29 cellular contexts compared by ENCODE assay signal in the genomic region with DNA sequence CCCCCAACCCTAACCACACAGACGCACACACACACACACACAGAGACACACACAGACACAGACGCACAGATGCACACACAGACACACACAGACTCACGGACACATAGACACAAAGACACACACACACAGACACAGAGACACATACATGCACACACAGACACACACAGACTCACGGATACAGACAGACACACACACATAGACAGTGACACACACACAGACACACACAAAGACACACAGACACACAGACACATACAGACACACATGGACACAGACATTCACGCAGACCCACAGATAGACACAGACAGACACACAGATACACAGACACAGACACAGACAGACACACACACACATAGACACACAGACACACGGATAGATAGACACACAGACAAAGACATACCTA. TPM values are rescaled to one million over a fixed set of nuclear protein-coding genes. Genes with fewer than 3 reads are reported as not detected.
"Had no signal": no experiment of that assay in that cellular context is flagged by ENCODE, and none has a peak within 500 bp of the region (broad histone marks: within the 10 kb centered on the region; RNA-seq: fewer than 3 reads in every experiment).

No MANE protein-coding gene starts in this region.

- H3K9me3 ChIP-seq: body of pancreas had no signal

- H3K36me3 ChIP-seq: ascending aorta had no signal

- H3K9me3 Mint-ChIP-seq: activated naive CD4-positive, alpha-beta T cell treated with anti-CD3 and anti-CD28 coated beads, Interleukin-2, amount 50 U/mL, for 24 hours; central memory CD8-positive, alpha-beta T cell had no signal

- H3K36me3 Mint-ChIP-seq: activated naive CD4-positive, alpha-beta T cell treated with anti-CD3 and anti-CD28 coated beads, Interleukin-2, amount 50 U/mL, for 24 hours had no signal

- H3K4me3 Mint-ChIP-seq: activated CD4-positive, alpha-beta memory T cell treated with anti-CD3 and anti-CD28 coated beads, Interleukin-2, amount 10 ng/mL, durations not matched to agents 7 days and 5 days; activated CD4-positive, alpha-beta T cell treated with anti-CD3 and anti-CD28 coated beads, Interleukin-2, amount 10 ng/mL, durations not matched to agents 7 days and 5 days; activated naive CD4-positive, alpha-beta T cell treated with anti-CD3 and anti-CD28 coated beads, Interleukin-2, amount 50 U/mL, for 24 hours; central memory CD8-positive, alpha-beta T cell had no signal

- H3K4me1 ChIP-seq: ascending aorta had no signal

- H3K27me3 Mint-ChIP-seq: activated naive CD4-positive, alpha-beta T cell treated with anti-CD3 and anti-CD28 coated beads, Interleukin-2, amount 50 U/mL, for 24 hours; central memory CD8-positive, alpha-beta T cell had no signal

- H3K27me3 ChIP-seq: ascending aorta, body of pancreas had no signal

- DNase-seq: activated CD4-positive, alpha-beta memory T cell treated with anti-CD3 and anti-CD28 coated beads, Interleukin-2, amount 10 ng/mL, durations not matched to agents 7 days and 5 days; activated CD4-positive, alpha-beta T cell treated with anti-CD3 and anti-CD28 coated beads, Interleukin-2, amount 10 ng/mL, durations not matched to agents 7 days and 5 days; activated CD4-positive, CD25-positive, alpha-beta regulatory T cell; activated gamma-delta T cell treated with Interleukin-2 at 50 U/mL for 16 hours; activated T-cell treated with anti-CD3 and anti-CD28 coated beads for 4 hours; activated T-cell treated with anti-CD3 and anti-CD28 coated beads, Interleukin-2, amount 50 U/mL, for 48 hours; body of pancreas; NCI-H1092; NCI-H1417; NCI-H2029; NCI-H2107; NCI-H2171 treated with DMSO at 0.1 percent for 48 hours; NCI-H226; NCI-H526; NCI-H82; RPMI8226; T-helper 1 cell had no signal

- ATAC-seq: body of pancreas, Panc1, Right ventricle myocardium inferior had no signal

- H3K27ac ChIP-seq: ascending aorta, body of pancreas, SK-N-MC had no signal

- H3K4me3 ChIP-seq: ascending aorta, body of pancreas, SK-N-MC had no signal

- H3K4me1 Mint-ChIP-seq: activated CD4-positive, alpha-beta memory T cell treated with anti-CD3 and anti-CD28 coated beads, Interleukin-2, amount 10 ng/mL, durations not matched to agents 7 days and 5 days; activated CD4-positive, alpha-beta T cell treated with anti-CD3 and anti-CD28 coated beads, Interleukin-2, amount 10 ng/mL, durations not matched to agents 7 days and 5 days; activated naive CD4-positive, alpha-beta T cell treated with anti-CD3 and anti-CD28 coated beads, Interleukin-2, amount 50 U/mL, for 24 hours; central memory CD8-positive, alpha-beta T cell had no signal

- H3K27ac Mint-ChIP-seq: activated CD4-positive, alpha-beta memory T cell treated with anti-CD3 and anti-CD28 coated beads, Interleukin-2, amount 10 ng/mL, durations not matched to agents 7 days and 5 days; activated CD4-positive, alpha-beta T cell treated with anti-CD3 and anti-CD28 coated beads, Interleukin-2, amount 10 ng/mL, durations not matched to agents 7 days and 5 days; activated naive CD4-positive, alpha-beta T cell treated with anti-CD3 and anti-CD28 coated beads, Interleukin-2, amount 50 U/mL, for 24 hours; activated T-helper 2 cell treated with anti-CD3 and anti-CD28 coated beads, Interferon-gamma antibody, Interleukin-2, Interleukin-4, amounts not matched to agents 10 μg/mL and 5 μg/mL and 100 μg/mL, durations not matched to agents 14 hours and 24 hours and 36 hours had no signal

RNA-seq across cellular contexts. Expression of a gene that starts 2.1 kb away (rescaled TPM):
- total RNA-seq: activated CD4-positive, alpha-beta memory T cell treated with anti-CD3 and anti-CD28 coated beads, Interleukin-2, amount 10 ng/mL, durations not matched to agents 7 days and 5 days; activated CD4-positive, alpha-beta T cell treated with anti-CD3 and anti-CD28 coated beads, Interleukin-2, amount 10 ng/mL, durations not matched to agents 7 days and 5 days; activated CD8-positive, alpha-beta memory T cell treated with anti-CD3 and anti-CD28 coated beads for 36 hours; activated T-helper 2 cell treated with anti-CD3 and anti-CD28 coated beads, Interferon-gamma antibody, Interleukin-2, Interleukin-4, amounts not matched to agents 10 μg/mL and 5 μg/mL and 100 μg/mL, durations not matched to agents 14 hours and 24 hours and 36 hours; ascending aorta; body of pancreas; MCF 10A; NCI-H460; OCI-LY7; Right ventricle myocardium inferior; T-helper 2 cell treated with Interferon-gamma antibody and Interleukin-4, amounts not matched to agents 100 ng/mL and 5 ng/mL, for 36 hours had no signal

RNA-seq across cellular contexts. Expression of a gene that starts 27.5 kb away (rescaled TPM):
- total RNA-seq: activated CD4-positive, alpha-beta memory T cell treated with anti-CD3 and anti-CD28 coated beads, Interleukin-2, amount 10 ng/mL, durations not matched to agents 7 days and 5 days; activated CD4-positive, alpha-beta T cell treated with anti-CD3 and anti-CD28 coated beads, Interleukin-2, amount 10 ng/mL, durations not matched to agents 7 days and 5 days; activated CD8-positive, alpha-beta memory T cell treated with anti-CD3 and anti-CD28 coated beads for 36 hours; activated T-helper 2 cell treated with anti-CD3 and anti-CD28 coated beads, Interferon-gamma antibody, Interleukin-2, Interleukin-4, amounts not matched to agents 10 μg/mL and 5 μg/mL and 100 μg/mL, durations not matched to agents 14 hours and 24 hours and 36 hours; ascending aorta; body of pancreas; NCI-H460; OCI-LY7; Right ventricle myocardium inferior; T-helper 2 cell treated with Interferon-gamma antibody and Interleukin-4, amounts not matched to agents 100 ng/mL and 5 ng/mL, for 36 hours had no signal
